ENCODE assay signal across 28 cellular contexts in the genomic region with DNA sequence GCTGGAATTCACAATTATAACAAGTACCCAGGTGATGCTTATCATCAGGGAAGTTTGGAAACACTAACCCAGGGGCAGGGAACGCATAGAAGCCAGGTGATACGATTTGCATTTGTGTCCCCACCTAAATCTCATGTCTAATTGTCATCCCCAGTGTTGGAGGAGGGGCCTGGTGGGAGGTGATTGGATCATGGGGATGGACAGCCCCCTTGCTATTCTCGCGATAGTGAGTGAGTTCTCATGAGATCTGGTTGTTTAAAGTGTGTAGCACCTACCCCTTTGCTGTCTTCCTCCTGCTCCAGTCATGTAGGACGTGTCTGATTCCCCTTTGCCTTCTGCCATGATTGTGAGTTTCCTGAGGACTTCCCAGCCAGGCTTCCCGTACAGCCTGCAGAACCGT.
"Had no signal": no experiment of that assay in that cellular context is flagged by ENCODE, and none has a peak within 500 bp of the region (broad histone marks: within the 10 kb centered on the region; RNA-seq: fewer than 3 reads in every experiment).

No MANE protein-coding gene starts in this region.

- H3K27ac Mint-ChIP-seq: natural killer cell; nephron; neural progenitor cell; progenitor cell of endocrine pancreas; stimulated activated effector memory CD8-positive, alpha-beta T cell treated with anti-CD3 and anti-CD28 coated beads, Interleukin-12 subunit alpha, Interleukin-12 subunit beta, amount 100 ng/mL, for 72 hours; stimulated activated naive B cell treated with anti-CD40 and anti-IgM and Interleukin-4, amounts not matched to agents 10 μg/mL and 1 μg/mL and 100 μg/mL, for 72 hours; stimulated activated naive CD8-positive, alpha-beta T cell treated with anti-CD3 and anti-CD28 coated beads, Interleukin-15, Interleukin-2, amounts not matched to agents 100 ng/mL and 50 ng/mL, for 24 hours; type B pancreatic cell had no signal

- H3K9ac ChIP-seq: neural progenitor cell, parathyroid adenoma had no signal

- H3K4me1 Mint-ChIP-seq: natural killer cell; stimulated activated effector memory CD8-positive, alpha-beta T cell treated with anti-CD3 and anti-CD28 coated beads, Interleukin-12 subunit alpha, Interleukin-12 subunit beta, amount 100 ng/mL, for 72 hours; stimulated activated naive B cell treated with anti-CD40 and anti-IgM and Interleukin-4, amounts not matched to agents 10 μg/mL and 1 μg/mL and 100 μg/mL, for 72 hours had no signal

- H3K4me3 Mint-ChIP-seq: natural killer cell; nephron; neural progenitor cell; stimulated activated effector memory CD8-positive, alpha-beta T cell treated with anti-CD3 and anti-CD28 coated beads, Interleukin-12 subunit alpha, Interleukin-12 subunit beta, amount 100 ng/mL, for 72 hours; stimulated activated naive B cell treated with anti-CD40 and anti-IgM and Interleukin-4, amounts not matched to agents 10 μg/mL and 1 μg/mL and 100 μg/mL, for 72 hours; stimulated activated naive CD8-positive, alpha-beta T cell treated with anti-CD3 and anti-CD28 coated beads, Interleukin-15, Interleukin-2, amounts not matched to agents 100 ng/mL and 50 ng/mL, for 24 hours; type B pancreatic cell had no signal

- H3K4me1 ChIP-seq: psoas muscle, right lobe of liver, sigmoid colon, stomach, thyroid gland, upper lobe of right lung, uterus had no signal

- H3K36me3 Mint-ChIP-seq: natural killer cell; neural progenitor cell; stimulated activated effector memory CD8-positive, alpha-beta T cell treated with anti-CD3 and anti-CD28 coated beads, Interleukin-12 subunit alpha, Interleukin-12 subunit beta, amount 100 ng/mL, for 72 hours; stimulated activated naive B cell treated with anti-CD40 and anti-IgM and Interleukin-4, amounts not matched to agents 10 μg/mL and 1 μg/mL and 100 μg/mL, for 72 hours; type B pancreatic cell had no signal

- H2AFZ ChIP-seq: neural progenitor cell, parathyroid adenoma had no signal

- H3K27ac ChIP-seq: neural progenitor cell, ovary, parathyroid adenoma, psoas muscle, right lobe of liver, sigmoid colon, stomach, thoracic aorta, thyroid gland, tibial nerve, upper lobe of right lung, uterus had no signal

- H3K9me3 ChIP-seq: ovary, psoas muscle, right lobe of liver, sigmoid colon, stomach, thoracic aorta, thyroid gland, upper lobe of right lung, uterus had no signal

- H3K4me3 ChIP-seq: neural progenitor cell, ovary, psoas muscle, right lobe of liver, sigmoid colon, stomach, thoracic aorta, thyroid gland, tibial nerve, upper lobe of right lung, uterus had no signal

- FAIRE-seq: small intestine had no signal

- H3K36me3 ChIP-seq: neural progenitor cell, ovary, right lobe of liver, sigmoid colon, stomach, thoracic aorta, thyroid gland, tibial nerve, upper lobe of right lung, uterus had no signal

- DNase-seq: natural killer cell; occipital lobe; ovary; posterior cingulate gyrus; psoas muscle; right cardiac atrium; right lobe of liver; sigmoid colon; small intestine; stimulated activated CD4-positive, alpha-beta T cell treated with anti-CD3 and anti-CD28 coated beads, Interleukin-15, amount 100 ng/mL, for 24 hours; stimulated activated CD4-positive, alpha-beta T cell treated with anti-CD3 and anti-CD28 coated beads, Interleukin-2, amount 100 ng/mL, for 24 hours; stimulated activated CD4-positive, alpha-beta T cell treated with anti-CD3 and anti-CD28 coated beads, Interleukin-2, amount 100 ng/mL, for 48 hours; stimulated activated CD4-positive, alpha-beta T cell treated with anti-CD3 and anti-CD28 coated beads, Interleukin-4, amount 100 ng/mL, for 24 hours; stimulated activated naive B cell treated with anti-CD40 and anti-IgM and Interleukin-4, amounts not matched to agents 10 μg/mL and 1 μg/mL and 100 μg/mL, for 72 hours; stimulated activated naive CD4-positive, alpha-beta T cell treated with Interleukin-2 at 50 U/mL for 16 hours; stomach; thyroid gland; upper lobe of right lung; uterus had no signal

- H3K4me2 ChIP-seq: neural progenitor cell had no signal

- H3K27me3 ChIP-seq: neural progenitor cell, ovary, right lobe of liver, sigmoid colon, stomach, thyroid gland, tibial nerve, upper lobe of right lung, uterus had no signal

- ATAC-seq: natural killer cell; psoas muscle; stimulated activated effector memory CD8-positive, alpha-beta T cell treated with anti-CD3 and anti-CD28 coated beads, Interleukin-12 subunit alpha, Interleukin-12 subunit beta, amount 100 ng/mL, for 72 hours had no signal

- H3K79me2 ChIP-seq: parathyroid adenoma had no signal

- H3K27me3 Mint-ChIP-seq: stimulated activated naive CD8-positive, alpha-beta T cell treated with anti-CD3 and anti-CD28 coated beads, Interleukin-15, Interleukin-2, amounts not matched to agents 100 ng/mL and 50 ng/mL, for 24 hours had no signal
